2 cellular contexts compared by ENCODE assay signal in the genomic region with DNA sequence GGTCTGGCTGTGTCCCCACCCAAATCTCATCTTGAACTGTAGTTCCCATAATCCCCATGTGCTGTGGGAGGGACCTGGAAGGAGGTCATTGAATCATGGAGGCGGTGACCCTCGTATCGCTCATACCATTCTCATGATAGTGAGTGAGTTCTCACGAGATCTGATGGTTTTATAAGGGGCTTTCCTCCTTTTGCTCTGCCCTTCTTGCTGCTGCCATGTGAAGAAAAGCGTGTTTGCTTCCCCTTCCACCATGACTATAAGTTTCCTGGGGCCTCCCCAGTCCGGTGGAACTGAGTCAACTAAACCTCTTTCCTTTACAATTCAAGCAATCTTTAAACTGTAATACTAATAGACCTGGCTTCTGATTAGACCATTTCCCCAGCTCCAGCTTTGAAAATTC.
A peak's percentile ranks its signal among the peaks of the same experiment; 100 is the strongest.
TF ChIP-seq lines count a peak whose summit lies in the region.

No MANE protein-coding gene starts in this region.

TF ChIP-seq in IMR-90, 13 proteins besides CTCF, POLR2A, EP300 and RAD21:
- TF ChIP-seq NFE2L2 (IDR thresholded peaks at IDR 0.05; ENCODE audit: low read depth, low read length) (no peak), MXI1 (IDR thresholded peaks at IDR 0.05; ENCODE audit: borderline replicate concordance, low read depth, low read length) (no peak), BHLHE40 (IDR thresholded peaks at IDR 0.05; ENCODE audit: low read depth, low read length) (no peak), CHD1 (IDR thresholded peaks at IDR 0.05; ENCODE audit: low read depth, low read length) (no peak), MAFK (IDR thresholded peaks at IDR 0.05; ENCODE audit: low read depth, low read length) (no peak), CEBPB (IDR thresholded peaks at IDR 0.05; ENCODE audit: low read depth, low read length) (no peak), RFX5 (IDR thresholded peaks at IDR 0.05; ENCODE audit: low read depth, low read length) (no peak), FOS (IDR thresholded peaks at IDR 0.05; ENCODE audit: low read depth, low read length) (no peak), MAZ (IDR thresholded peaks at IDR 0.05; ENCODE audit: borderline replicate concordance, low read depth, low read length) (no peak), SMC3 (IDR thresholded peaks at IDR 0.05; ENCODE audit: low read depth, low read length) (no peak), RCOR1 (IDR thresholded peaks at IDR 0.05; ENCODE audit: insufficient replicate concordance, low read length) (no peak)
- TF ChIP-seq, protein P1, sequence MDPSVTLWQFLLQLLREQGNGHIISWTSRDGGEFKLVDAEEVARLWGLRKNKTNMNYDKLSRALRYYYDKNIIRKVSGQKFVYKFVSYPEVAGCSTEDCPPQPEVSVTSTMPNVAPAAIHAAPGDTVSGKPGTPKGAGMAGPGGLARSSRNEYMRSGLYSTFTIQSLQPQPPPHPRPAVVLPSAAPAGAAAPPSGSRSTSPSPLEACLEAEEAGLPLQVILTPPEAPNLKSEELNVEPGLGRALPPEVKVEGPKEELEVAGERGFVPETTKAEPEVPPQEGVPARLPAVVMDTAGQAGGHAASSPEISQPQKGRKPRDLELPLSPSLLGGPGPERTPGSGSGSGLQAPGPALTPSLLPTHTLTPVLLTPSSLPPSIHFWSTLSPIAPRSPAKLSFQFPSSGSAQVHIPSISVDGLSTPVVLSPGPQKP (IDR thresholded peaks at IDR 0.05; ENCODE audit: borderline replicate concordance, low read depth, low read length), result no peak
- TF ChIP-seq, protein P2, sequence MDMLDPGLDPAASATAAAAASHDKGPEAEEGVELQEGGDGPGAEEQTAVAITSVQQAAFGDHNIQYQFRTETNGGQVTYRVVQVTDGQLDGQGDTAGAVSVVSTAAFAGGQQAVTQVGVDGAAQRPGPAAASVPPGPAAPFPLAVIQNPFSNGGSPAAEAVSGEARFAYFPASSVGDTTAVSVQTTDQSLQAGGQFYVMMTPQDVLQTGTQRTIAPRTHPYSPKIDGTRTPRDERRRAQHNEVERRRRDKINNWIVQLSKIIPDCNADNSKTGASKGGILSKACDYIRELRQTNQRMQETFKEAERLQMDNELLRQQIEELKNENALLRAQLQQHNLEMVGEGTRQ (IDR thresholded peaks at IDR 0.05; ENCODE audit: low read depth, low read length), result no peak
TF ChIP-seq in IMR-90: peak in this region for 0.

TF ChIP-seq in K562, 482 proteins besides CTCF, POLR2A, EP300 and RAD21:
- TF ChIP-seq NONO (IDR thresholded peaks at IDR 0.05; ENCODE audit: low read depth in 2 of 2, low read length in 1 of 2), result no peak
- TF ChIP-seq RBM14 (IDR thresholded peaks at IDR 0.05; ENCODE audit: borderline replicate concordance, insufficient read depth, low read depth, low read length), result no peak
- no peak for TF ChIP-seq SMC3 (conservative IDR thresholded peaks at IDR 0.05; ENCODE audit: insufficient read depth, low read depth, low read length)
- no peak for TF ChIP-seq PCBP1 (IDR thresholded peaks at IDR 0.05; ENCODE audit: low read depth, low read length, poor library complexity, severe bottlenecking)
- TF ChIP-seq POLR2AphosphoS2 (IDR thresholded peaks at IDR 0.05; ENCODE audit: low read length), result no peak
- no peak for TF ChIP-seq ZNF766 (CRISPR knock-in tag; conservative IDR thresholded peaks at IDR 0.05)
- no peak for TF ChIP-seq HNRNPH1 (optimal IDR thresholded peaks at IDR 0.05; ENCODE audit: low read depth, low read length)
- TF ChIP-seq NR2C1 (IDR thresholded peaks at IDR 0.05), result peak; percentile 29; the same call in 1 of the 2 replicates
- no peak for TF ChIP-seq NR2C1 (tag; IDR thresholded peaks at IDR 0.05)
